Comparison of ENCODE assay signal across 1 cellular context in the genomic region with DNA sequence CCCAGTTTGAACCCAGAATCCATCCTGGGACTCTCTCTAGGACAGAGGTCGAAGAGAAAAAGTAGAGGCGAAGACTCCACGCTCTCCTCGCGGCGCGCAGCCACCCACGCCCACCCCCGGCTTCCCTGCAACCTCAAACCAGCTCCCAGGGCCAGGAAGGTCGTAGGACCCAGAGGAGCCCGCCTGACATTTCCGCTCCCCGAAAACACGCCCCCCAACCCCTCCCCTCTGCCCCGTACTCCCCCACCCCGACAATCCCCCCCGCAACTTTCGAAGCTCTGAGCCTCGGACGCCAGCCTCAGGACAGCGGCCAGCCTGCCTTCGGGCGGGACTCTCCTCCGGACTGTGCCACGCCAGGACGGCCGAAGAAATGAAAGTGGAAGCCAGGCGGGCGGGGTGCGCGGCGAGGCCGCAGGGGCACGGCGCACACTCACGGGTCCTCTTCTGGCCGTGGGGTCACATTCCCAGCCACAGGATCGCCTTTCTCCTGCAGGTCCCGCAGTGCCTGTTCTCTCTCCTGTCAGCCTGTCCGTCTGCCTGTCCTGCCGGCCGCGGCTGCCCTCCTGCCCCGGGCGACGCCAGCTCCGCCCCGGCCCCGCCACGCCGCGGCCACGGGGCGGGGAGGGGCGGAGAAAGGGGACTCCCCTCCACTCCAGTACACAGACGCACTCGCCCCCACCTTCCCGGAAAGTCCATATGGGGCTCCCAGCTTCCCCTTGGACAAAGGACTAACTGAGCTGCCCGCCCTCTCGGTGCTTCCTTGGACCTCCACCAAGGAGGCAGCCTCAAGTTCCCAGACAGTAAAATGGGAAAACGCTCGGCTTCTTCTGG.
TF ChIP-seq lines count a peak whose summit lies in the region.

A gene (minus strand): TSS at position 535 of the 831 bp plus-strand sequence. CDS start 3,490 bp downstream, outside the sequence.

TF ChIP-seq in HepG2, 621 proteins besides CTCF, POLR2A, EP300 and RAD21 (continued from another document and continues in another):
- TF ChIP-seq, protein P1, sequence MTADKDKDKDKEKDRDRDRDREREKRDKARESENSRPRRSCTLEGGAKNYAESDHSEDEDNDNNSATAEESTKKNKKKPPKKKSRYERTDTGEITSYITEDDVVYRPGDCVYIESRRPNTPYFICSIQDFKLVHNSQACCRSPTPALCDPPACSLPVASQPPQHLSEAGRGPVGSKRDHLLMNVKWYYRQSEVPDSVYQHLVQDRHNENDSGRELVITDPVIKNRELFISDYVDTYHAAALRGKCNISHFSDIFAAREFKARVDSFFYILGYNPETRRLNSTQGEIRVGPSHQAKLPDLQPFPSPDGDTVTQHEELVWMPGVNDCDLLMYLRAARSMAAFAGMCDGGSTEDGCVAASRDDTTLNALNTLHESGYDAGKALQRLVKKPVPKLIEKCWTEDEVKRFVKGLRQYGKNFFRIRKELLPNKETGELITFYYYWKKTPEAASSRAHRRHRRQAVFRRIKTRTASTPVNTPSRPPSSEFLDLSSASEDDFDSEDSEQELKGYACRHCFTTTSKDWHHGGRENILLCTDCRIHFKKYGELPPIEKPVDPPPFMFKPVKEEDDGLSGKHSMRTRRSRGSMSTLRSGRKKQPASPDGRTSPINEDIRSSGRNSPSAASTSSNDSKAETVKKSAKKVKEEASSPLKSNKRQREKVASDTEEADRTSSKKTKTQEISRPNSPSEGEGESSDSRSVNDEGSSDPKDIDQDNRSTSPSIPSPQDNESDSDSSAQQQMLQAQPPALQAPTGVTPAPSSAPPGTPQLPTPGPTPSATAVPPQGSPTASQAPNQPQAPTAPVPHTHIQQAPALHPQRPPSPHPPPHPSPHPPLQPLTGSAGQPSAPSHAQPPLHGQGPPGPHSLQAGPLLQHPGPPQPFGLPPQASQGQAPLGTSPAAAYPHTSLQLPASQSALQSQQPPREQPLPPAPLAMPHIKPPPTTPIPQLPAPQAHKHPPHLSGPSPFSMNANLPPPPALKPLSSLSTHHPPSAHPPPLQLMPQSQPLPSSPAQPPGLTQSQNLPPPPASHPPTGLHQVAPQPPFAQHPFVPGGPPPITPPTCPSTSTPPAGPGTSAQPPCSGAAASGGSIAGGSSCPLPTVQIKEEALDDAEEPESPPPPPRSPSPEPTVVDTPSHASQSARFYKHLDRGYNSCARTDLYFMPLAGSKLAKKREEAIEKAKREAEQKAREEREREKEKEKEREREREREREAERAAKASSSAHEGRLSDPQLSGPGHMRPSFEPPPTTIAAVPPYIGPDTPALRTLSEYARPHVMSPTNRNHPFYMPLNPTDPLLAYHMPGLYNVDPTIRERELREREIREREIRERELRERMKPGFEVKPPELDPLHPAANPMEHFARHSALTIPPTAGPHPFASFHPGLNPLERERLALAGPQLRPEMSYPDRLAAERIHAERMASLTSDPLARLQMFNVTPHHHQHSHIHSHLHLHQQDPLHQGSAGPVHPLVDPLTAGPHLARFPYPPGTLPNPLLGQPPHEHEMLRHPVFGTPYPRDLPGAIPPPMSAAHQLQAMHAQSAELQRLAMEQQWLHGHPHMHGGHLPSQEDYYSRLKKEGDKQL (CRISPR knock-in tag; IDR thresholded peaks at IDR 0.05; ENCODE audit: low read depth), result no peak
- TF ChIP-seq, protein P2, sequence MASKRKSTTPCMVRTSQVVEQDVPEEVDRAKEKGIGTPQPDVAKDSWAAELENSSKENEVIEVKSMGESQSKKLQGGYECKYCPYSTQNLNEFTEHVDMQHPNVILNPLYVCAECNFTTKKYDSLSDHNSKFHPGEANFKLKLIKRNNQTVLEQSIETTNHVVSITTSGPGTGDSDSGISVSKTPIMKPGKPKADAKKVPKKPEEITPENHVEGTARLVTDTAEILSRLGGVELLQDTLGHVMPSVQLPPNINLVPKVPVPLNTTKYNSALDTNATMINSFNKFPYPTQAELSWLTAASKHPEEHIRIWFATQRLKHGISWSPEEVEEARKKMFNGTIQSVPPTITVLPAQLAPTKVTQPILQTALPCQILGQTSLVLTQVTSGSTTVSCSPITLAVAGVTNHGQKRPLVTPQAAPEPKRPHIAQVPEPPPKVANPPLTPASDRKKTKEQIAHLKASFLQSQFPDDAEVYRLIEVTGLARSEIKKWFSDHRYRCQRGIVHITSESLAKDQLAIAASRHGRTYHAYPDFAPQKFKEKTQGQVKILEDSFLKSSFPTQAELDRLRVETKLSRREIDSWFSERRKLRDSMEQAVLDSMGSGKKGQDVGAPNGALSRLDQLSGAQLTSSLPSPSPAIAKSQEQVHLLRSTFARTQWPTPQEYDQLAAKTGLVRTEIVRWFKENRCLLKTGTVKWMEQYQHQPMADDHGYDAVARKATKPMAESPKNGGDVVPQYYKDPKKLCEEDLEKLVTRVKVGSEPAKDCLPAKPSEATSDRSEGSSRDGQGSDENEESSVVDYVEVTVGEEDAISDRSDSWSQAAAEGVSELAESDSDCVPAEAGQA (IDR thresholded peaks at IDR 0.05; ENCODE audit: low read depth), result no peak
- TF ChIP-seq, protein P2 (CRISPR knock-in tag; IDR thresholded peaks at IDR 0.05; ENCODE audit: borderline replicate concordance), result no peak
- 0 out of 2 replicates have a peak, but pooled peaks have one; percentile 1 for TF ChIP-seq THAP11 (CRISPR knock-in tag; IDR thresholded peaks at IDR 0.05)
- TF ChIP-seq MZF1 (CRISPR knock-in tag; IDR thresholded peaks at IDR 0.05; ENCODE audit: borderline replicate concordance), result no peak
- no peak for TF ChIP-seq ZFAT (CRISPR knock-in tag; conservative IDR thresholded peaks at IDR 0.05)
- TF ChIP-seq HNF4G (IDR thresholded peaks at IDR 0.05; ENCODE audit: borderline replicate concordance, low read depth, low read length), result no peak
- no peak for TF ChIP-seq HNF4G (CRISPR knock-in tag; IDR thresholded peaks at IDR 0.05; ENCODE audit: borderline replicate concordance, low read depth)
- TF ChIP-seq ZNF569 (CRISPR knock-in tag; IDR thresholded peaks at IDR 0.05; ENCODE audit: borderline replicate concordance), result no peak
- TF ChIP-seq PHB2 (IDR thresholded peaks at IDR 0.05; ENCODE audit: partially characterized antibody), result no peak
- TF ChIP-seq ZNF546 (CRISPR knock-in tag; conservative IDR thresholded peaks at IDR 0.05), result no peak
- TF ChIP-seq HES4 (CRISPR knock-in tag; IDR thresholded peaks at IDR 0.05; ENCODE audit: borderline replicate concordance), result peak; percentile 59; the same call in 1 of the 2 replicates
- no peak for TF ChIP-seq FOSL1 (CRISPR knock-in tag; IDR thresholded peaks at IDR 0.05; ENCODE audit: borderline replicate concordance)
- TF ChIP-seq, protein P3, sequence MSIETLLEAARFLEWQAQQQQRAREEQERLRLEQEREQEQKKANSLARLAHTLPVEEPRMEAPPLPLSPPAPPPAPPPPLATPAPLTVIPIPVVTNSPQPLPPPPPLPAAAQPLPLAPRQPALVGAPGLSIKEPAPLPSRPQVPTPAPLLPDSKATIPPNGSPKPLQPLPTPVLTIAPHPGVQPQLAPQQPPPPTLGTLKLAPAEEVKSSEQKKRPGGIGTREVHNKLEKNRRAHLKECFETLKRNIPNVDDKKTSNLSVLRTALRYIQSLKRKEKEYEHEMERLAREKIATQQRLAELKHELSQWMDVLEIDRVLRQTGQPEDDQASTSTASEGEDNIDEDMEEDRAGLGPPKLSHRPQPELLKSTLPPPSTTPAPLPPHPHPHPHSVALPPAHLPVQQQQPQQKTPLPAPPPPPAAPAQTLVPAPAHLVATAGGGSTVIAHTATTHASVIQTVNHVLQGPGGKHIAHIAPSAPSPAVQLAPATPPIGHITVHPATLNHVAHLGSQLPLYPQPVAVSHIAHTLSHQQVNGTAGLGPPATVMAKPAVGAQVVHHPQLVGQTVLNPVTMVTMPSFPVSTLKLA (IDR thresholded peaks at IDR 0.05), result no peak
- TF ChIP-seq BRCA1 (CRISPR knock-in tag; IDR thresholded peaks at IDR 0.05), result no peak
- no peak; the same call in 1 of the 2 replicates for TF ChIP-seq ZNF724P (CRISPR knock-in tag; IDR thresholded peaks at IDR 0.05; ENCODE audit: borderline replicate concordance)
- TF ChIP-seq, protein P4, sequence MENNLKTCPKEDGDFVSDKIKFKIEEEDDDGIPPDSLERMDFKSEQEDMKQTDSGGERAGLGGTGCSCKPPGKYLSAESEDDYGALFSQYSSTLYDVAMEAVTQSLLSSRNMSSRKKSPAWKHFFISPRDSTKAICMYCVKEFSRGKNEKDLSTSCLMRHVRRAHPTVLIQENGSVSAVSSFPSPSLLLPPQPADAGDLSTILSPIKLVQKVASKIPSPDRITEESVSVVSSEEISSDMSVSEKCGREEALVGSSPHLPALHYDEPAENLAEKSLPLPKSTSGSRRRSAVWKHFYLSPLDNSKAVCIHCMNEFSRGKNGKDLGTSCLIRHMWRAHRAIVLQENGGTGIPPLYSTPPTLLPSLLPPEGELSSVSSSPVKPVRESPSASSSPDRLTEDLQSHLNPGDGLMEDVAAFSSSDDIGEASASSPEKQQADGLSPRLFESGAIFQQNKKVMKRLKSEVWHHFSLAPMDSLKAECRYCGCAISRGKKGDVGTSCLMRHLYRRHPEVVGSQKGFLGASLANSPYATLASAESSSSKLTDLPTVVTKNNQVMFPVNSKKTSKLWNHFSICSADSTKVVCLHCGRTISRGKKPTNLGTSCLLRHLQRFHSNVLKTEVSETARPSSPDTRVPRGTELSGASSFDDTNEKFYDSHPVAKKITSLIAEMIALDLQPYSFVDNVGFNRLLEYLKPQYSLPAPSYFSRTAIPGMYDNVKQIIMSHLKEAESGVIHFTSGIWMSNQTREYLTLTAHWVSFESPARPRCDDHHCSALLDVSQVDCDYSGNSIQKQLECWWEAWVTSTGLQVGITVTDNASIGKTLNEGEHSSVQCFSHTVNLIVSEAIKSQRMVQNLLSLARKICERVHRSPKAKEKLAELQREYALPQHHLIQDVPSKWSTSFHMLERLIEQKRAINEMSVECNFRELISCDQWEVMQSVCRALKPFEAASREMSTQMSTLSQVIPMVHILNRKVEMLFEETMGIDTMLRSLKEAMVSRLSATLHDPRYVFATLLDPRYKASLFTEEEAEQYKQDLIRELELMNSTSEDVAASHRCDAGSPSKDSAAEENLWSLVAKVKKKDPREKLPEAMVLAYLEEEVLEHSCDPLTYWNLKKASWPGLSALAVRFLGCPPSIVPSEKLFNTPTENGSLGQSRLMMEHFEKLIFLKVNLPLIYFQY (CRISPR knock-in tag; IDR thresholded peaks at IDR 0.05; ENCODE audit: borderline replicate concordance), result no peak
- TF ChIP-seq SALL1 (CRISPR knock-in tag; IDR thresholded peaks at IDR 0.05), result peak; percentile 49; the same call in 1 of the 2 replicates
- no peak for TF ChIP-seq FOXJ3 (CRISPR knock-in tag; IDR thresholded peaks at IDR 0.05; ENCODE audit: borderline replicate concordance)
- TF ChIP-seq NR2F1 (CRISPR knock-in tag; IDR thresholded peaks at IDR 0.05), result no peak
- TF ChIP-seq ZMYM4 (CRISPR knock-in tag; IDR thresholded peaks at IDR 0.05), result peak; percentile 52; the same call in 1 of the 2 replicates
- TF ChIP-seq NKX3-1 (CRISPR knock-in tag; IDR thresholded peaks at IDR 0.05), result no peak
- no peak for TF ChIP-seq YY1 (IDR thresholded peaks at IDR 0.05; ENCODE audit: insufficient read depth, insufficient replicate concordance, low read depth, low read length)
- 0 out of 2 replicates have a peak, but pooled peaks have one; percentile 52 for TF ChIP-seq ZNF616 (CRISPR knock-in tag; IDR thresholded peaks at IDR 0.05; ENCODE audit: low read depth)
- no peak for TF ChIP-seq MXI1 (IDR thresholded peaks at IDR 0.05; ENCODE audit: borderline replicate concordance, low read depth, low read length)
- TF ChIP-seq, protein P5, sequence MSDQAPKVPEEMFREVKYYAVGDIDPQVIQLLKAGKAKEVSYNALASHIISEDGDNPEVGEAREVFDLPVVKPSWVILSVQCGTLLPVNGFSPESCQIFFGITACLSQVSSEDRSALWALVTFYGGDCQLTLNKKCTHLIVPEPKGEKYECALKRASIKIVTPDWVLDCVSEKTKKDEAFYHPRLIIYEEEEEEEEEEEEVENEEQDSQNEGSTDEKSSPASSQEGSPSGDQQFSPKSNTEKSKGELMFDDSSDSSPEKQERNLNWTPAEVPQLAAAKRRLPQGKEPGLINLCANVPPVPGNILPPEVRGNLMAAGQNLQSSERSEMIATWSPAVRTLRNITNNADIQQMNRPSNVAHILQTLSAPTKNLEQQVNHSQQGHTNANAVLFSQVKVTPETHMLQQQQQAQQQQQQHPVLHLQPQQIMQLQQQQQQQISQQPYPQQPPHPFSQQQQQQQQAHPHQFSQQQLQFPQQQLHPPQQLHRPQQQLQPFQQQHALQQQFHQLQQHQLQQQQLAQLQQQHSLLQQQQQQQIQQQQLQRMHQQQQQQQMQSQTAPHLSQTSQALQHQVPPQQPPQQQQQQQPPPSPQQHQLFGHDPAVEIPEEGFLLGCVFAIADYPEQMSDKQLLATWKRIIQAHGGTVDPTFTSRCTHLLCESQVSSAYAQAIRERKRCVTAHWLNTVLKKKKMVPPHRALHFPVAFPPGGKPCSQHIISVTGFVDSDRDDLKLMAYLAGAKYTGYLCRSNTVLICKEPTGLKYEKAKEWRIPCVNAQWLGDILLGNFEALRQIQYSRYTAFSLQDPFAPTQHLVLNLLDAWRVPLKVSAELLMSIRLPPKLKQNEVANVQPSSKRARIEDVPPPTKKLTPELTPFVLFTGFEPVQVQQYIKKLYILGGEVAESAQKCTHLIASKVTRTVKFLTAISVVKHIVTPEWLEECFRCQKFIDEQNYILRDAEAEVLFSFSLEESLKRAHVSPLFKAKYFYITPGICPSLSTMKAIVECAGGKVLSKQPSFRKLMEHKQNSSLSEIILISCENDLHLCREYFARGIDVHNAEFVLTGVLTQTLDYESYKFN (CRISPR knock-in tag; conservative IDR thresholded peaks at IDR 0.05), result no peak
- no peak for TF ChIP-seq HNRNPUL1 (IDR thresholded peaks at IDR 0.05; ENCODE audit: low read depth, low read length)
- TF ChIP-seq, protein P6, sequence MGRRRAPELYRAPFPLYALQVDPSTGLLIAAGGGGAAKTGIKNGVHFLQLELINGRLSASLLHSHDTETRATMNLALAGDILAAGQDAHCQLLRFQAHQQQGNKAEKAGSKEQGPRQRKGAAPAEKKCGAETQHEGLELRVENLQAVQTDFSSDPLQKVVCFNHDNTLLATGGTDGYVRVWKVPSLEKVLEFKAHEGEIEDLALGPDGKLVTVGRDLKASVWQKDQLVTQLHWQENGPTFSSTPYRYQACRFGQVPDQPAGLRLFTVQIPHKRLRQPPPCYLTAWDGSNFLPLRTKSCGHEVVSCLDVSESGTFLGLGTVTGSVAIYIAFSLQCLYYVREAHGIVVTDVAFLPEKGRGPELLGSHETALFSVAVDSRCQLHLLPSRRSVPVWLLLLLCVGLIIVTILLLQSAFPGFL (CRISPR knock-in tag; IDR thresholded peaks at IDR 0.05), result no peak
- TF ChIP-seq MBD4 (IDR thresholded peaks at IDR 0.05; ENCODE audit: borderline replicate concordance, low read length), result no peak
- no peak for TF ChIP-seq FOXK2 (IDR thresholded peaks at IDR 0.05)
